11 cellular contexts compared by ENCODE assay signal in genomic region chr2:105739408-105739807, GRCh38. TPM values are rescaled to one million over a fixed set of nuclear protein-coding genes. Genes with fewer than 3 reads are reported as not detected.
DNase-seq lines count a peak whose midpoint lies in the region; ATAC-seq and TF ChIP-seq lines count a peak whose summit lies in the region.
"Had no signal": no experiment of that assay in that cellular context is flagged by ENCODE, and none has a peak within 500 bp of the region (broad histone marks: within the 10 kb centered on the region; RNA-seq: fewer than 3 reads in every experiment).

No MANE protein-coding gene starts in this region.

- DNase-seq in A673 (ENCODE audit: low spot score) (peak; percentile 12), ecto neural progenitor cell (ENCODE audit: low spot score) (peak; percentile 27), NCI-H2107 (lab: John Stamatoyannopoulos, UW) (no peak), GM23338 (ENCODE audit: low spot score) (no peak), HK-2 (ENCODE audit: unreplicated experiment) (no peak), CD14-positive monocyte (ENCODE audit: low spot score) (no peak)
- peak in 2 of 5 donors; percentile 23 to 41 for DNase-seq in CD4-positive, alpha-beta memory T cell
- DNase-seq: HCEC 1CT, KG1 had no signal

- H3F3A ChIP-seq in GM23338 (replicated peaks; ENCODE audit: low read depth), result no peaks in the 10 kb centered on the region

- no peaks in the 10 kb centered on the region for H3K9me2 ChIP-seq in GM23338 (ENCODE audit: insufficient read depth)

- H3K27me3 Mint-ChIP-seq in CD4-positive, alpha-beta memory T cell, result no peaks in the 10 kb centered on the region
- no peaks in the 10 kb centered on the region for H3K27me3 Mint-ChIP-seq in T-helper 1 cell treated with Interleukin-12 subunit alpha and Interleukin-12 subunit beta and Interleukin-4 antibody, amounts not matched to agents 30 μg/mL and 1 μg/mL, for 36 hours (ENCODE audit: low read depth)
- peaks cover 11% of the 10 kb centered on the region for H3K27me3 Mint-ChIP-seq in GM23338 (ENCODE audit: insufficient read depth, low read depth, poor library complexity)
- peaks cover 2 to 6% (median 5%) of the 10 kb centered on the region in 3 donors for H3K27me3 Mint-ChIP-seq in CD14-positive monocyte (ENCODE audit: low read depth in 3 of 3)

- peak overlapping the region; percentile 93 to 98 (median 97) for H3K27ac Mint-ChIP-seq in CD4-positive, alpha-beta memory T cell
- H3K27ac Mint-ChIP-seq in T-helper 1 cell treated with Interleukin-12 subunit alpha and Interleukin-12 subunit beta and Interleukin-4 antibody, amounts not matched to agents 30 μg/mL and 1 μg/mL, for 36 hours, result peak overlapping the region; percentile 99
- H3K27ac Mint-ChIP-seq in GM23338, result no peak overlapping the region
- peak overlapping the region in 3 of 7 donors; percentile 11 to 51 (median 41) for H3K27ac Mint-ChIP-seq in CD14-positive monocyte

- peaks cover 68 to 91% (median 78%) of the 10 kb centered on the region in 4 donors for H3K4me1 Mint-ChIP-seq in CD4-positive, alpha-beta memory T cell
- H3K4me1 Mint-ChIP-seq in T-helper 1 cell treated with Interleukin-12 subunit alpha and Interleukin-12 subunit beta and Interleukin-4 antibody, amounts not matched to agents 30 μg/mL and 1 μg/mL, for 36 hours (ENCODE audit: low read depth), result peaks cover 67% of the 10 kb centered on the region
- H3K4me1 Mint-ChIP-seq in GM23338 (peaks cover 22% of the 10 kb centered on the region), CD14-positive monocyte (peaks cover 16% of the 10 kb centered on the region)

- H3K4me3 Mint-ChIP-seq in CD4-positive, alpha-beta memory T cell, result peak overlapping the region; percentile 64 to 86 (median 80)
- peak overlapping the region; percentile 64 for H3K4me3 Mint-ChIP-seq in T-helper 1 cell treated with Interleukin-12 subunit alpha and Interleukin-12 subunit beta and Interleukin-4 antibody, amounts not matched to agents 30 μg/mL and 1 μg/mL, for 36 hours
- H3K4me3 Mint-ChIP-seq in GM23338, result no peak overlapping the region
- H3K4me3 Mint-ChIP-seq in CD14-positive monocyte, result no peak overlapping the region

- POLR2A ChIA-PET in A673 (lab: Charles Lee; ENCODE audit: low non-redundant PET), result no interaction called here
- POLR2A ChIA-PET in CD4-positive, alpha-beta memory T cell (lab: Charles Lee; ENCODE audit: partially characterized antibody), result interaction anchor here (0.6 to 6.8 kb wide), 12 partner anchors 9 to 421 kb away, joined by 3 to 52 read pairs (median 6); no protein-coding TSS in a partner anchor

- ATAC-seq in GM23338, result no peak
- ATAC-seq: gastroesophageal sphincter had no signal

- no TSS peak for BruUV-seq in A673 (replicated peaks; lab: Mats Ljungman, UMichigan)

- H3K4me1 ChIP-seq in A673 (ENCODE audit: insufficient read depth, low read length, poor library complexity, severe bottlenecking) (peaks cover 5% of the 10 kb centered on the region), GM23338 (ENCODE audit: insufficient read depth) (peaks cover 13% of the 10 kb centered on the region; the same call in 1 of the 2 replicates)
- peaks cover 95% of the 10 kb centered on the region for H3K4me1 ChIP-seq in CD4-positive, alpha-beta memory T cell (ENCODE audit: insufficient read depth, low read length)

- H3K27ac ChIP-seq in A673 (ENCODE audit: low read depth, low read length, poor library complexity, severe bottlenecking) (no peak overlapping the region), GM23338 (ENCODE audit: low read depth) (no peak overlapping the region)
- H3K27ac ChIP-seq in CD4-positive, alpha-beta memory T cell (ENCODE audit: low read depth, low read length), result peak overlapping the region; percentile 77
- H3K27ac ChIP-seq: gastroesophageal sphincter had no signal

- CTCF ChIA-PET in A673 (lab: Charles Lee), result no interaction called here
- CTCF ChIA-PET in CD4-positive, alpha-beta memory T cell (lab: Charles Lee; ENCODE audit: partially characterized antibody), result interaction anchor here (0.6 to 1.7 kb wide), 3 partner anchors 48 to 162 kb away, joined by 3 to 7 read pairs (median 6); no protein-coding TSS in a partner anchor

- TF ChIP-seq CTCF in A673 (conservative IDR thresholded peaks at IDR 0.05; ENCODE audit: low read depth, low read length) (no peak), GM23338 (conservative IDR thresholded peaks at IDR 0.05; ENCODE audit: low read depth in 2 of 2) (no peak), CD14-positive monocyte (IDR thresholded peaks at IDR 0.05) (no peak)

- intact Hi-C loops in A673 (cut with micrococcal nuclease; ENCODE audit: unreplicated experiment), result no loop called here
- intact Hi-C loops in CD4-positive, alpha-beta memory T cell (cut with micrococcal nuclease), result loop anchor here (2.0 kb wide), 2 partner anchors 57 to 163 kb away; no protein-coding TSS in a partner anchor
- intact Hi-C loops in CD14-positive monocyte (cut with micrococcal nuclease), result no loop called here

- H3K27me3 ChIP-seq in A673 (replicated peaks; ENCODE audit: insufficient read depth, low read depth, low read length, poor library complexity) (peaks cover 36% of the 10 kb centered on the region), GM23338 (ENCODE audit: insufficient read depth) (no peaks in the 10 kb centered on the region)
- H3K27me3 ChIP-seq in CD4-positive, alpha-beta memory T cell (ENCODE audit: insufficient read depth, low read length), result no peaks in the 10 kb centered on the region
- H3K27me3 ChIP-seq: gastroesophageal sphincter had no signal

- H3K79me2 ChIP-seq in GM23338 (replicated peaks; ENCODE audit: insufficient read depth), result no peaks in the 10 kb centered on the region

- H4K20me1 ChIP-seq in GM23338 (replicated peaks; ENCODE audit: insufficient read depth), result no peaks in the 10 kb centered on the region

- no peaks in the 10 kb centered on the region for H3K9me3 ChIP-seq in A673 (ENCODE audit: low read depth, low read length, poor library complexity, severe bottlenecking)
- no peaks in the 10 kb centered on the region for H3K9me3 ChIP-seq in CD4-positive, alpha-beta memory T cell (ENCODE audit: control insufficient read depth in 1 of 2, low read length in 2 of 2)
- H3K9me3 ChIP-seq: gastroesophageal sphincter had no signal

- H2AFZ ChIP-seq in GM23338, result no peak overlapping the region; the same call in 1 of the 2 replicates

- no peak overlapping the region for H3K4me3 ChIP-seq in A673 (ENCODE audit: low read depth, low read length, poor library complexity, severe bottlenecking)
- peak overlapping the region in 1 of 2 donors; percentile 5 for H3K4me3 ChIP-seq in CD4-positive, alpha-beta memory T cell (ENCODE audit: low read length in 2 of 2)
- no peak overlapping the region for H3K4me3 ChIP-seq in GM23338
- H3K4me3 ChIP-seq: gastroesophageal sphincter had no signal

- H3K36me3 ChIP-seq in A673 (ENCODE audit: insufficient read depth, low read length, poor library complexity, severe bottlenecking) (no peaks in the 10 kb centered on the region), GM23338 (ENCODE audit: insufficient read depth) (no peaks in the 10 kb centered on the region)
- H3K36me3 ChIP-seq in CD4-positive, alpha-beta memory T cell (ENCODE audit: insufficient read depth, low read length), result no peaks in the 10 kb centered on the region
- H3K36me3 ChIP-seq: gastroesophageal sphincter had no signal

- H3K36me3 Mint-ChIP-seq in CD4-positive, alpha-beta memory T cell, result peaks cover 0 to 7% of the 10 kb centered on the region in 2 donors
- peaks cover 21% of the 10 kb centered on the region for H3K36me3 Mint-ChIP-seq in T-helper 1 cell treated with Interleukin-12 subunit alpha and Interleukin-12 subunit beta and Interleukin-4 antibody, amounts not matched to agents 30 μg/mL and 1 μg/mL, for 36 hours (ENCODE audit: low read depth)
- H3K36me3 Mint-ChIP-seq in GM23338 (ENCODE audit: low read depth) (no peaks in the 10 kb centered on the region), CD14-positive monocyte (no peaks in the 10 kb centered on the region)

- peaks cover 0 to 6% (median 0%) of the 10 kb centered on the region in 8 donors for H3K9me3 Mint-ChIP-seq in CD4-positive, alpha-beta memory T cell
- H3K9me3 Mint-ChIP-seq in T-helper 1 cell treated with Interleukin-12 subunit alpha and Interleukin-12 subunit beta and Interleukin-4 antibody, amounts not matched to agents 30 μg/mL and 1 μg/mL, for 36 hours, result peaks cover 10% of the 10 kb centered on the region
- H3K9me3 Mint-ChIP-seq in GM23338, result no peaks in the 10 kb centered on the region
- H3K9me3 Mint-ChIP-seq in CD14-positive monocyte, result peaks cover 0 to 7% (median 2%) of the 10 kb centered on the region in 7 donors

- no peak overlapping the region for H3K4me2 ChIP-seq in GM23338

RNA-seq across cellular contexts. Expression of gene NCK2, which starts 5.3 kb away (rescaled TPM):
- total RNA-seq in A673 (2021), result 21.6 and 24.4 TPM in 2 replicates
- total RNA-seq in CD4-positive, alpha-beta memory T cell, result 10 to 100 TPM; 98.1 to 98.6 TPM
- polyA plus RNA-seq in CD4-positive, alpha-beta memory T cell, result 10 to 100 TPM; 58.0 to 76.6 TPM
- total RNA-seq in GM23338 (2014; rRNA removed; shearing (Covaris generic)), result 59.9 and 62.4 TPM in 2 replicates
- polyA plus RNA-seq in GM23338 (2016; fragmentation: Nextera tagmentation; extraction: Ambion mirVana) (26.9 and 28.4 TPM in 2 replicates), CD14-positive monocyte (1 to 10 TPM; 2.5 to 7.6 TPM)

Comparison
In these comparisons a context has a peak if more than half of its experiments do, and no peak if none do; other contexts are left out.
1. DNase-seq: peak in A673 (single experiment) and ecto neural progenitor cell (single experiment); none in NCI-H2107 (single experiment), GM23338 (single experiment), HK-2 (single experiment) and CD14-positive monocyte (single experiment).
2. H3K4me3 Mint-ChIP-seq: peak in CD4-positive, alpha-beta memory T cell (8 of 8) and T-helper 1 cell treated with Interleukin-12 subunit alpha and Interleukin-12 subunit beta and Interleukin-4 antibody, amounts not matched to agents 30 μg/mL and 1 μg/mL, for 36 hours (single experiment); none in GM23338 (single experiment) and CD14-positive monocyte (0 of 2).